In genomic region chr22:34111210-34111824, GRCh38 we compare ENCODE assay signal across 9 cellular contexts.
DNase-seq lines count a peak whose midpoint lies in the region; ATAC-seq and TF ChIP-seq lines count a peak whose summit lies in the region.
"Had no signal": no experiment of that assay in that cellular context is flagged by ENCODE, and none has a peak within 500 bp of the region (broad histone marks: within the 10 kb centered on the region; RNA-seq: fewer than 3 reads in every experiment).

No MANE protein-coding gene starts in this region.

- H3K27me3 Mint-ChIP-seq in activated CD4-positive, alpha-beta memory T cell treated with anti-CD3 and anti-CD28 coated beads for 36 hours = no peaks in the 10 kb centered on the region
- H3K27me3 Mint-ChIP-seq in activated CD4-positive, alpha-beta memory T cell treated with anti-CD3 and anti-CD28 coated beads, Interleukin-2, amount 10 ng/mL, durations not matched to agents 7 days and 5 days = no peaks in the 10 kb centered on the region

- H3K4me3 ChIP-seq in ascending aorta = no peak overlapping the region
- H3K4me3 ChIP-seq in stomach = no peak overlapping the region

- no peaks in the 10 kb centered on the region for H3K36me3 Mint-ChIP-seq in activated CD4-positive, alpha-beta memory T cell treated with anti-CD3 and anti-CD28 coated beads for 36 hours
- no peaks in the 10 kb centered on the region for H3K36me3 Mint-ChIP-seq in activated CD4-positive, alpha-beta memory T cell treated with anti-CD3 and anti-CD28 coated beads, Interleukin-2, amount 10 ng/mL, durations not matched to agents 7 days and 5 days (ENCODE audit: low read depth)
- H3K36me3 Mint-ChIP-seq: activated naive CD8-positive, alpha-beta T cell had no signal

- intact Hi-C loops in activated CD4-positive, alpha-beta memory T cell treated with anti-CD3 and anti-CD28 coated beads for 36 hours (cut with micrococcal nuclease) = loop anchor here (2.0 kb wide), 1 partner anchor 189 kb away; no protein-coding TSS in a partner anchor
- intact Hi-C loops in ascending aorta (cut with DNase I) (loop anchor here (2.0 to 10.0 kb wide), 2 partner anchors 517 to 593 kb away; no protein-coding TSS in a partner anchor), stomach (cut with DNase I; ENCODE audit: low total_unique reads) (no loop called here)

- H3K36me3 ChIP-seq in ascending aorta (no peaks in the 10 kb centered on the region), stomach (no peaks in the 10 kb centered on the region)

- H3K27ac ChIP-seq in ascending aorta (no peak overlapping the region), stomach (no peak overlapping the region)

- H3K4me1 ChIP-seq in ascending aorta (no peaks in the 10 kb centered on the region), stomach (peaks cover 0 to 3% (median 0%) of the 10 kb centered on the region in 4 donors)

- ATAC-seq in activated CD4-positive, CD25-positive, alpha-beta regulatory T cell treated with anti-CD3 and anti-CD28 coated beads, Interleukin-2, amount 50 U/mL, for 24 hours = no peak

- no peak for TF ChIP-seq EP300 in stomach (IDR thresholded peaks at IDR 0.05)

- no peak for TF ChIP-seq POLR2A in stomach (IDR thresholded peaks at IDR 0.05)

- H3K27me3 ChIP-seq in ascending aorta (no peaks in the 10 kb centered on the region), stomach (peaks cover 0 to 10% (median 0%) of the 10 kb centered on the region in 3 donors)

- peak; percentile 75 for TF ChIP-seq CTCF in LNCAP (IDR thresholded peaks at IDR 0.05)
- TF ChIP-seq CTCF in ascending aorta (IDR thresholded peaks at IDR 0.05) = peak in 2 of 3 experiments; percentile 56 to 64
- peak in 5 of 7 experiments; percentile 49 to 67 (median 62) for TF ChIP-seq CTCF in stomach (IDR thresholded peaks at IDR 0.05)

- no peaks in the 10 kb centered on the region for H3K4me1 Mint-ChIP-seq in activated CD4-positive, alpha-beta memory T cell treated with anti-CD3 and anti-CD28 coated beads for 36 hours (ENCODE audit: low read depth)
- no peaks in the 10 kb centered on the region for H3K4me1 Mint-ChIP-seq in activated CD4-positive, alpha-beta memory T cell treated with anti-CD3 and anti-CD28 coated beads, Interleukin-2, amount 10 ng/mL, durations not matched to agents 7 days and 5 days

- CTCF ChIA-PET in activated CD4-positive, alpha-beta memory T cell treated with anti-CD3 and anti-CD28 coated beads for 36 hours (lab: Charles Lee) = interaction anchor here (1.2 to 1.5 kb wide), 4 partner anchors 17 to 810 kb away, joined by 3 to 5 read pairs (median 4); no protein-coding TSS in a partner anchor
- CTCF ChIA-PET in activated CD4-positive, alpha-beta memory T cell treated with anti-CD3 and anti-CD28 coated beads, Interleukin-2, amount 10 ng/mL, durations not matched to agents 7 days and 5 days (lab: Charles Lee) = interaction anchor here (1.4 kb wide), 2 partner anchors 16 to 811 kb away, joined by 3 read pairs; no protein-coding TSS in a partner anchor

- no peak overlapping the region for H3K27ac Mint-ChIP-seq in activated CD4-positive, alpha-beta memory T cell treated with anti-CD3 and anti-CD28 coated beads for 36 hours
- H3K27ac Mint-ChIP-seq in activated CD4-positive, alpha-beta memory T cell treated with anti-CD3 and anti-CD28 coated beads, Interleukin-2, amount 10 ng/mL, durations not matched to agents 7 days and 5 days = no peak overlapping the region
- H3K27ac Mint-ChIP-seq: activated naive CD8-positive, alpha-beta T cell had no signal

- no peaks in the 10 kb centered on the region for H3K9me3 Mint-ChIP-seq in activated CD4-positive, alpha-beta memory T cell treated with anti-CD3 and anti-CD28 coated beads for 36 hours
- peaks cover 5% of the 10 kb centered on the region for H3K9me3 Mint-ChIP-seq in activated CD4-positive, alpha-beta memory T cell treated with anti-CD3 and anti-CD28 coated beads, Interleukin-2, amount 10 ng/mL, durations not matched to agents 7 days and 5 days

- WGBS in stomach, 5 donors = 7 to 12% (median 8%) methylated on average over 7 of the region's 7 CpGs

- H3K9me3 ChIP-seq in ascending aorta (no peaks in the 10 kb centered on the region), stomach (no peaks in the 10 kb centered on the region)

- no peak overlapping the region for H3K4me3 Mint-ChIP-seq in activated CD4-positive, alpha-beta memory T cell treated with anti-CD3 and anti-CD28 coated beads for 36 hours
- no peak overlapping the region for H3K4me3 Mint-ChIP-seq in activated CD4-positive, alpha-beta memory T cell treated with anti-CD3 and anti-CD28 coated beads, Interleukin-2, amount 10 ng/mL, durations not matched to agents 7 days and 5 days
- H3K4me3 Mint-ChIP-seq: activated naive CD8-positive, alpha-beta T cell had no signal

- DNase-seq in activated CD4-positive, alpha-beta memory T cell treated with anti-CD3 and anti-CD28 coated beads for 36 hours = peak; percentile 16
- DNase-seq in activated CD4-positive, alpha-beta memory T cell treated with anti-CD3 and anti-CD28 coated beads, Interleukin-2, amount 10 ng/mL, durations not matched to agents 7 days and 5 days = no peak
- DNase-seq in ascending aorta (ENCODE audit: low spot score in 2 of 2) (no peak), iPS-NIHi7 (ENCODE audit: extremely low spot score) (peak; percentile 78), stomach (peak; percentile 33), 8988T (no peak)

- POLR2A ChIA-PET in activated CD4-positive, alpha-beta memory T cell treated with anti-CD3 and anti-CD28 coated beads for 36 hours (lab: Charles Lee) = no interaction called here
- POLR2A ChIA-PET in activated CD4-positive, alpha-beta memory T cell treated with anti-CD3 and anti-CD28 coated beads, Interleukin-2, amount 10 ng/mL, durations not matched to agents 7 days and 5 days (lab: Charles Lee) = no interaction called here

Comparison
In these comparisons a context has a peak if more than half of its experiments do, and no peak if none do; other contexts are left out.
1. DNase-seq: peak in activated CD4-positive, alpha-beta memory T cell treated with anti-CD3 and anti-CD28 coated beads for 36 hours (single experiment), iPS-NIHi7 (single experiment) and stomach (single experiment); none in activated CD4-positive, alpha-beta memory T cell treated with anti-CD3 and anti-CD28 coated beads, Interleukin-2, amount 10 ng/mL, durations not matched to agents 7 days and 5 days (single experiment), ascending aorta (0 of 2) and 8988T (single experiment).
2. Peak in every context shown above with its lines, with median percentiles within 50 percentile points of each other: CTCF ChIP-seq.